ENCODE assay signal across 8 cellular contexts in the genomic region with DNA sequence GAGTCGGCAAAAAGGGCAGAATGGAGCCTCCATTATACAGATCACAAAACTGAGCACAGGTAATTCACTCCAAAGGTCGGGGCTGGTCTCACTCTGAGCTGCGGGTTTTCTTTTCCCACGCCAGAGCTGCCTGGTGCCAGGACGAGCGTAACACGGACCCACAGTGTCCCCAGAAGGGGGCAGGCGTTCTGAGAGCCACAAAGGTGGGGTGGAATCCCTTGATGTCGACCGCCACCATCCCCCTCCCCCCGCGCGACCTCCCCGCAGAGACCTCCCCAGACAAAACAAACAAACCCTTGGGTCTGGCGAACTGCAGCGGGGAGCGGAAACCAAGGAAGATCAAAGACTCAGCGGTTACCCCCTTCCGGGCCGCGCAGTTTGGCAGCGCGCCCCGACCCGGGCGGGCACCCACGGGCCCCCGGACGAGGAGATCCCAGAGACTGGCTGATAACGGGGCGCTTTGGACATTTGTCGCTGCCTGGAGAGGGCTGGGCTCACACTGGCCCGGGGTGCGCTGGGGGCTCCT. TPM values are rescaled to one million over a fixed set of nuclear protein-coding genes. Genes with fewer than 3 reads are reported as not detected.
A peak's percentile ranks its signal among the peaks of the same experiment; 100 is the strongest.
DNase-seq lines count a peak whose midpoint lies in the region; ATAC-seq and TF ChIP-seq lines count a peak whose summit lies in the region.

No MANE protein-coding gene starts in this region.

- DNase-seq in GM10266 (ENCODE audit: extremely low spot score) (peak; percentile 64), SK-N-MC (ENCODE audit: low read depth, low spot score) (no peak), left ventricle myocardium superior (peak; percentile 47), middle frontal gyrus (ENCODE audit: extremely low spot score, low spot score) (no peak)
- DNase-seq in activated naive CD4-positive, alpha-beta T cell treated with anti-CD3 and anti-CD28 coated beads for 36 hours, result peak; percentile 59

- H3K4me1 ChIP-seq in skeletal muscle satellite cell (ENCODE audit: control insufficient read depth, insufficient read depth, low read length), result no peaks in the 10 kb centered on the region

- CTCF ChIA-PET in activated naive CD4-positive, alpha-beta T cell treated with anti-CD3 and anti-CD28 coated beads for 36 hours (lab: Charles Lee), result interaction anchor here (1.0 to 1.3 kb wide), 2 partner anchors 221 to 259 kb away, joined by 3 to 5 read pairs; no protein-coding TSS in a partner anchor

- peaks cover 73% of the 10 kb centered on the region for H3K27me3 ChIP-seq in skeletal muscle satellite cell (ENCODE audit: control insufficient read depth, insufficient read depth, low read length)

- H3K4me1 Mint-ChIP-seq in activated naive CD4-positive, alpha-beta T cell treated with anti-CD3 and anti-CD28 coated beads for 36 hours (ENCODE audit: low read depth), result peaks cover 18% of the 10 kb centered on the region

- no peak overlapping the region for H3K27ac ChIP-seq in SK-N-MC

- peaks cover 12% of the 10 kb centered on the region for H3K9me3 Mint-ChIP-seq in activated naive CD4-positive, alpha-beta T cell treated with anti-CD3 and anti-CD28 coated beads for 36 hours

- H3K27me3 Mint-ChIP-seq in activated naive CD4-positive, alpha-beta T cell treated with anti-CD3 and anti-CD28 coated beads for 36 hours (ENCODE audit: low read depth), result no peaks in the 10 kb centered on the region

- H3K9me3 ChIP-seq in SK-N-MC (ENCODE audit: low read depth, low read length) (no peaks in the 10 kb centered on the region), skeletal muscle satellite cell (replicated peaks; ENCODE audit: low read length) (no peaks in the 10 kb centered on the region)

- peak overlapping the region; percentile 94 for H3K4me2 ChIP-seq in skeletal muscle satellite cell (ENCODE audit: low read length)

- intact Hi-C loops in activated naive CD4-positive, alpha-beta T cell treated with anti-CD3 and anti-CD28 coated beads for 36 hours (cut with micrococcal nuclease), result loop anchor here (1.0 to 5.0 kb wide), 6 partner anchors 95 to 335 kb away; a partner anchor contains a TSS
- intact Hi-C loops in left ventricle myocardium superior (cut with micrococcal nuclease), result no loop called here

- H3K36me3 ChIP-seq in SK-N-MC (ENCODE audit: insufficient read depth, low read length), result no peaks in the 10 kb centered on the region
- H3K36me3 ChIP-seq in skeletal muscle satellite cell (ENCODE audit: insufficient read depth, low read length), result no peaks in the 10 kb centered on the region

- peak overlapping the region; percentile 45; the same call in 1 of the 2 replicates for H3K4me3 ChIP-seq in SK-N-MC
- H3K4me3 ChIP-seq in skeletal muscle satellite cell (ENCODE audit: low read length), result peak overlapping the region; percentile 74

- peak; percentile 55 for TF ChIP-seq CTCF in GM10266 (IDR thresholded peaks at IDR 0.05; ENCODE audit: control insufficient read depth, insufficient read depth, low read depth, missing control alignments)

- peak overlapping the region; percentile 85 for H3K4me3 Mint-ChIP-seq in activated naive CD4-positive, alpha-beta T cell treated with anti-CD3 and anti-CD28 coated beads for 36 hours

- no peak overlapping the region for H3K27ac Mint-ChIP-seq in activated naive CD4-positive, alpha-beta T cell treated with anti-CD3 and anti-CD28 coated beads for 36 hours

- no peak overlapping the region for H3K9ac ChIP-seq in SK-N-MC (ENCODE audit: insufficient read length)
- no peak overlapping the region for H3K9ac ChIP-seq in skeletal muscle satellite cell (ENCODE audit: low read depth, low read length)

- ATAC-seq in HG03175 (IDR thresholded peaks at IDR 0.05; ENCODE audit: unreplicated experiment) (peak; percentile 31), left ventricle myocardium superior (peak; percentile 50), HG03378 (IDR thresholded peaks at IDR 0.05; ENCODE audit: unreplicated experiment) (no peak)

- H3K36me3 Mint-ChIP-seq in activated naive CD4-positive, alpha-beta T cell treated with anti-CD3 and anti-CD28 coated beads for 36 hours (ENCODE audit: low read depth), result no peaks in the 10 kb centered on the region

RNA-seq across cellular contexts. Expression of a gene that starts 0.8 kb away (rescaled TPM):
- 1 to 10 TPM; 2.6 to 3.2 TPM for total RNA-seq in activated naive CD4-positive, alpha-beta T cell treated with anti-CD3 and anti-CD28 coated beads for 36 hours
- total RNA-seq in left ventricle myocardium superior, result 0.59 TPM
- under 0.01 TPM in 2 replicates for total RNA-seq in skeletal muscle satellite cell (2012; rRNA removed)

Comparison
In these comparisons a context has a peak if more than half of its experiments do, and no peak if none do; other contexts are left out.
1. DNase-seq: peak in GM10266 (single experiment), activated naive CD4-positive, alpha-beta T cell treated with anti-CD3 and anti-CD28 coated beads for 36 hours (single experiment) and left ventricle myocardium superior (single experiment); none in SK-N-MC (single experiment) and middle frontal gyrus (single experiment).